Comparison of ENCODE assay signal across 9 cellular contexts in genomic region chr20:43925215-43925614, GRCh38. TPM values are rescaled to one million over a fixed set of nuclear protein-coding genes. Genes with fewer than 3 reads are reported as not detected.
DNase-seq lines count a peak whose midpoint lies in the region; ATAC-seq and TF ChIP-seq lines count a peak whose summit lies in the region.
"Had no signal": no experiment of that assay in that cellular context is flagged by ENCODE, and none has a peak within 500 bp of the region (broad histone marks: within the 10 kb centered on the region; RNA-seq: fewer than 3 reads in every experiment).

No MANE protein-coding gene starts in this region.

- no peak for TF ChIP-seq CTCF in sigmoid colon (IDR thresholded peaks at IDR 0.05)

- H2AFZ ChIP-seq in Karpas-422 (ENCODE audit: low read length), result peak overlapping the region; percentile 73

- no peaks in the 10 kb centered on the region for H3K27me3 ChIP-seq in Karpas-422 (ENCODE audit: low read length)
- peaks cover 0 to 5% (median 0%) of the 10 kb centered on the region in 3 donors for H3K27me3 ChIP-seq in sigmoid colon
- no peaks in the 10 kb centered on the region for H3K27me3 ChIP-seq in H7 (ENCODE audit: control insufficient read depth, insufficient read depth, low read length)

- H4K20me1 ChIP-seq in Karpas-422 (ENCODE audit: insufficient read depth, low read depth, low read length), result no peaks in the 10 kb centered on the region

- H3K9ac ChIP-seq in Karpas-422 (ENCODE audit: low read length), result peak overlapping the region; percentile 48

- DNase-seq in COLO829 (ENCODE audit: low spot score) (peak; percentile 78), Karpas-422 (no peak), sigmoid colon (no peak), H7 (no peak)
- DNase-seq in activated T-cell treated with anti-CD3 and anti-CD28 coated beads, Interleukin-2, amount 50 U/mL, for 24 hours, result peak; percentile 73
- DNase-seq in stimulated activated CD4-positive, alpha-beta T cell treated with anti-CD3 and anti-CD28 coated beads, Interleukin-1b, Interleukin-23, amount 100 ng/mL, for 4 hours (ENCODE audit: low read depth in 2 of 2), result peak; percentile 57 to 62
- DNase-seq: small intestine had no signal

- ATAC-seq in HG03342 (IDR thresholded peaks at IDR 0.05; ENCODE audit: unreplicated experiment) (no peak), HG02588 (IDR thresholded peaks at IDR 0.05; ENCODE audit: unreplicated experiment) (no peak)

- H3K36me3 ChIP-seq in Karpas-422 (ENCODE audit: insufficient read depth, low read length) (no peaks in the 10 kb centered on the region), sigmoid colon (no peaks in the 10 kb centered on the region), H7 (replicated peaks; ENCODE audit: control insufficient read depth, insufficient read depth, low read length) (no peaks in the 10 kb centered on the region)

- WGBS in sigmoid colon, 2 donors, result 60 to 75% methylated on average over 10 of the region's 10 CpGs

- H3K4me1 Mint-ChIP-seq in activated T-cell treated with anti-CD3 and anti-CD28 coated beads, Interleukin-2, amount 50 U/mL, for 24 hours (ENCODE audit: low read depth), result peaks cover 51% of the 10 kb centered on the region

- TF ChIP-seq EP300 in sigmoid colon (IDR thresholded peaks at IDR 0.05), result no peak

- H3K9me2 ChIP-seq in Karpas-422 (replicated peaks; ENCODE audit: insufficient read depth, low read length), result no peaks in the 10 kb centered on the region

- H3K4me3 Mint-ChIP-seq in activated T-cell treated with anti-CD3 and anti-CD28 coated beads, Interleukin-2, amount 50 U/mL, for 24 hours, result peak overlapping the region; percentile 20

- peak overlapping the region; percentile 31 for H3K4me3 ChIP-seq in Karpas-422 (ENCODE audit: low read length)
- H3K4me3 ChIP-seq in sigmoid colon, result no peak overlapping the region
- no peak overlapping the region for H3K4me3 ChIP-seq in H7 (ENCODE audit: insufficient read depth, low read depth, low read length)

- peak overlapping the region; percentile 58 for H3K4me2 ChIP-seq in Karpas-422 (ENCODE audit: low read depth, low read length, poor library complexity, severe bottlenecking)

- H3K27me3 Mint-ChIP-seq in activated T-cell treated with anti-CD3 and anti-CD28 coated beads, Interleukin-2, amount 50 U/mL, for 24 hours, result peaks cover 64% of the 10 kb centered on the region

- H3K36me3 Mint-ChIP-seq in activated T-cell treated with anti-CD3 and anti-CD28 coated beads, Interleukin-2, amount 50 U/mL, for 24 hours (ENCODE audit: low read depth), result no peaks in the 10 kb centered on the region

- H3K4me1 ChIP-seq in Karpas-422 (ENCODE audit: low read length), result peaks cover 34% of the 10 kb centered on the region
- H3K4me1 ChIP-seq in sigmoid colon, result no peaks in the 10 kb centered on the region

- intact Hi-C loops in sigmoid colon (cut with DNase I), result no loop called here

- peak overlapping the region; percentile 37 for H3K27ac Mint-ChIP-seq in activated T-cell treated with anti-CD3 and anti-CD28 coated beads, Interleukin-2, amount 50 U/mL, for 24 hours

- H3K79me2 ChIP-seq in Karpas-422 (ENCODE audit: low read length), result no peaks in the 10 kb centered on the region

- TF ChIP-seq POLR2A in sigmoid colon (IDR thresholded peaks at IDR 0.05), result no peak

- H3K9me3 ChIP-seq in Karpas-422 (ENCODE audit: low read length) (no peaks in the 10 kb centered on the region), sigmoid colon (no peaks in the 10 kb centered on the region)

- no peaks in the 10 kb centered on the region for H3K9me3 Mint-ChIP-seq in activated T-cell treated with anti-CD3 and anti-CD28 coated beads, Interleukin-2, amount 50 U/mL, for 24 hours

- H3K27ac ChIP-seq in Karpas-422 (ENCODE audit: low read length) (no peak overlapping the region), sigmoid colon (no peak overlapping the region)

RNA-seq across cellular contexts. Expression of gene TOX2, which starts 10.6 kb away (rescaled TPM):
- total RNA-seq in Karpas-422 (2014; rRNA removed; shearing (Covaris generic); ENCODE audit: low replicate concordance), result 42.9 and 54.1 TPM in 2 replicates
- total RNA-seq in sigmoid colon, result 1 to 10 TPM in 2 of 4 donors, under 1 TPM in 2; 0.27 to 3.2 (median 1.2) TPM
- 1 to 10 TPM; 1.2 to 8.1 (median 3.6) TPM for polyA plus RNA-seq in sigmoid colon
- 1.6 and 2.1 TPM in 2 replicates for total RNA-seq in H7 (2014; rRNA removed; shearing (Covaris generic))

Comparison
In these comparisons a context has a peak if more than half of its experiments do, and no peak if none do; other contexts are left out.
1. DNase-seq: peak in COLO829 (single experiment), activated T-cell treated with anti-CD3 and anti-CD28 coated beads, Interleukin-2, amount 50 U/mL, for 24 hours (single experiment) and stimulated activated CD4-positive, alpha-beta T cell treated with anti-CD3 and anti-CD28 coated beads, Interleukin-1b, Interleukin-23, amount 100 ng/mL, for 4 hours (2 of 2); none in Karpas-422 (single experiment), sigmoid colon (single experiment) and H7 (single experiment).
2. RNA of gene TOX2, which starts 10.6 kb away (total RNA-seq): 42.9 to 54.1 TPM in Karpas-422; 0.27 to 3.2 TPM in sigmoid colon and 1.6 to 2.1 TPM in H7; every median in the first group is over 10 times any median in the second.